ENCODE assay signal across 31 cellular contexts in genomic region chr3:59994720-59995304, GRCh38.
DNase-seq lines count a peak whose midpoint lies in the region; ATAC-seq, FAIRE-seq and TF ChIP-seq lines count a peak whose summit lies in the region.
"Had no signal": no experiment of that assay in that cellular context is flagged by ENCODE, and none has a peak within 500 bp of the region (broad histone marks: within the 10 kb centered on the region; RNA-seq: fewer than 3 reads in every experiment).

No MANE protein-coding gene starts in this region.

- peaks cover 80% of the 10 kb centered on the region for H3K4me1 Mint-ChIP-seq in activated CD4-positive, alpha-beta T cell treated with anti-CD3 and anti-CD28 coated beads for 36 hours
- peaks cover 66% of the 10 kb centered on the region for H3K4me1 Mint-ChIP-seq in stimulated activated naive CD8-positive, alpha-beta T cell treated with anti-CD3 and anti-CD28 coated beads, Interleukin-15, amount 100 ng/mL, for 72 hours
- H3K4me1 Mint-ChIP-seq: CD14-positive monocyte; stimulated activated memory B cell treated with anti-CD40 and anti-IgM and Interleukin-4, amounts not matched to agents 10 μg/mL and 1 μg/mL and 100 μg/mL, for 72 hours had no signal

- POLR2A ChIA-PET in activated CD4-positive, alpha-beta T cell treated with anti-CD3 and anti-CD28 coated beads for 36 hours (lab: Charles Lee) = no interaction called here

- TF ChIP-seq CTCF in WERI-Rb-1 (IDR thresholded peaks at IDR 0.05; ENCODE audit: low read depth, low read length) = no peak

- H3K4me3 ChIP-seq in WERI-Rb-1 (ENCODE audit: low read depth, low read length) = no peak overlapping the region
- no peak overlapping the region for H3K4me3 ChIP-seq in aorta (ENCODE audit: low read length in 2 of 2)
- H3K4me3 ChIP-seq: adrenal gland, body of pancreas, skin epidermis, upper lobe of left lung had no signal

- WGBS in aorta, 2 donors = 88 to 93% methylated on average over 6 of the region's 6 CpGs

- no peaks in the 10 kb centered on the region for H3K4me1 ChIP-seq in aorta (ENCODE audit: control insufficient read depth in 1 of 2, insufficient read depth in 2 of 2, low read length in 2 of 2)
- H3K4me1 ChIP-seq: body of pancreas, upper lobe of left lung had no signal

- CTCF ChIA-PET in activated CD4-positive, alpha-beta T cell treated with anti-CD3 and anti-CD28 coated beads for 36 hours (lab: Charles Lee) = interaction anchor here (0.5 to 1.8 kb wide), 7 partner anchors 9 to 102 kb away, joined by 3 to 7 read pairs (median 3); no protein-coding TSS in a partner anchor

- ATAC-seq in activated CD4-positive, alpha-beta T cell treated with anti-CD3 and anti-CD28 coated beads for 36 hours = no peak
- ATAC-seq in stimulated activated naive CD8-positive, alpha-beta T cell treated with anti-CD3 and anti-CD28 coated beads, Interleukin-15, amount 100 ng/mL, for 72 hours = peak; percentile 22
- ATAC-seq in stimulated activated naive CD8-positive, alpha-beta T cell treated with anti-CD3 and anti-CD28 coated beads, Interleukin-15, Interleukin-2, amounts not matched to agents 100 U/mL and 50 U/mL, for 24 hours = no peak
- ATAC-seq in aorta (ENCODE audit: low FRiP score) = no peak
- ATAC-seq: body of pancreas; left ventricle myocardium superior; stimulated activated memory B cell treated with anti-CD40 and anti-IgM and Interleukin-4, amounts not matched to agents 10 μg/mL and 1 μg/mL and 100 μg/mL, for 72 hours had no signal

- H3K27ac ChIP-seq in WERI-Rb-1 = no peak overlapping the region; the same call in 1 of the 2 replicates
- H3K27ac ChIP-seq in aorta (ENCODE audit: low read depth in 1 of 2, low read length in 2 of 2) = no peak overlapping the region
- H3K27ac ChIP-seq: adrenal gland, body of pancreas, skin epidermis, upper lobe of left lung, VCaP had no signal

- H3K36me3 Mint-ChIP-seq in activated CD4-positive, alpha-beta T cell treated with anti-CD3 and anti-CD28 coated beads for 36 hours (ENCODE audit: low read depth) = peaks cover 8% of the 10 kb centered on the region
- H3K36me3 Mint-ChIP-seq: CD14-positive monocyte; stimulated activated memory B cell treated with anti-CD40 and anti-IgM and Interleukin-4, amounts not matched to agents 10 μg/mL and 1 μg/mL and 100 μg/mL, for 72 hours had no signal

- no peaks in the 10 kb centered on the region for H3K9me3 Mint-ChIP-seq in activated CD4-positive, alpha-beta T cell treated with anti-CD3 and anti-CD28 coated beads for 36 hours (ENCODE audit: low read depth)
- no peaks in the 10 kb centered on the region for H3K9me3 Mint-ChIP-seq in stimulated activated naive CD8-positive, alpha-beta T cell treated with anti-CD3 and anti-CD28 coated beads, Interleukin-15, amount 100 ng/mL, for 72 hours
- H3K9me3 Mint-ChIP-seq: CD14-positive monocyte; central memory CD8-positive, alpha-beta T cell; endodermal cell; stimulated activated memory B cell treated with anti-CD40 and anti-IgM and Interleukin-4, amounts not matched to agents 10 μg/mL and 1 μg/mL and 100 μg/mL, for 72 hours had no signal

- intact Hi-C loops in activated CD4-positive, alpha-beta T cell treated with anti-CD3 and anti-CD28 coated beads for 36 hours (cut with DNase I, micrococcal nuclease) = no loop called here
- intact Hi-C loops in aorta (cut with DNase I) = no loop called here

- H3K36me3 ChIP-seq in WERI-Rb-1 (no peaks in the 10 kb centered on the region), aorta (ENCODE audit: control insufficient read depth in 1 of 2, insufficient read depth in 2 of 2, low read length in 1 of 2) (no peaks in the 10 kb centered on the region)
- H3K36me3 ChIP-seq: adrenal gland, upper lobe of left lung had no signal

- H3K27ac Mint-ChIP-seq in activated CD4-positive, alpha-beta T cell treated with anti-CD3 and anti-CD28 coated beads for 36 hours = peak overlapping the region; percentile 44
- peak overlapping the region in 1 of 2 donors; percentile 62 for H3K27ac Mint-ChIP-seq in stimulated activated naive CD8-positive, alpha-beta T cell treated with anti-CD3 and anti-CD28 coated beads, Interleukin-15, amount 100 ng/mL, for 72 hours
- H3K27ac Mint-ChIP-seq: CD14-positive monocyte; endodermal cell; stimulated activated memory B cell treated with anti-CD40 and anti-IgM and Interleukin-4, amounts not matched to agents 10 μg/mL and 1 μg/mL and 100 μg/mL, for 72 hours had no signal

- no peaks in the 10 kb centered on the region for H3K27me3 ChIP-seq in WERI-Rb-1 (ENCODE audit: insufficient read depth, low read depth, severe bottlenecking)
- no peaks in the 10 kb centered on the region for H3K27me3 ChIP-seq in aorta (ENCODE audit: control insufficient read depth in 1 of 2, insufficient read depth in 2 of 2, low read length in 1 of 2)
- H3K27me3 ChIP-seq: adrenal gland, body of pancreas, upper lobe of left lung had no signal

- H3K27me3 Mint-ChIP-seq in activated CD4-positive, alpha-beta T cell treated with anti-CD3 and anti-CD28 coated beads for 36 hours = no peaks in the 10 kb centered on the region
- H3K27me3 Mint-ChIP-seq in stimulated activated naive CD8-positive, alpha-beta T cell treated with anti-CD3 and anti-CD28 coated beads, Interleukin-15, amount 100 ng/mL, for 72 hours = no peaks in the 10 kb centered on the region
- H3K27me3 Mint-ChIP-seq: central memory CD8-positive, alpha-beta T cell had no signal

- DNase-seq in activated CD4-positive, alpha-beta T cell treated with anti-CD3 and anti-CD28 coated beads for 36 hours = no peak
- no peak for DNase-seq in activated CD4-positive, alpha-beta T cell treated with anti-CD3 and anti-CD28 coated beads for 48 hours
- DNase-seq in stimulated activated naive CD8-positive, alpha-beta T cell treated with anti-CD3 and anti-CD28 coated beads, Interleukin-15, amount 100 ng/mL, for 72 hours = no peak
- no peak for DNase-seq in stimulated activated naive CD8-positive, alpha-beta T cell treated with anti-CD3 and anti-CD28 coated beads, Interleukin-15, Interleukin-2, amounts not matched to agents 100 U/mL and 50 U/mL, for 24 hours
- peak; percentile 41 for DNase-seq in WERI-Rb-1
- no peak for DNase-seq in frontal cortex (ENCODE audit: low spot score in 2 of 2)
- no peak for DNase-seq in aorta
- DNase-seq in activated effector memory CD4-positive, alpha-beta T cell treated with anti-CD3 and anti-CD28 coated beads, Interleukin-2, amount 50 U/mL, for 16 hours = no peak
- DNase-seq: activated CD8-positive, alpha-beta memory T cell treated with anti-CD3 and anti-CD28 coated beads, Interleukin-2, amount 50 U/mL, for 48 hours; adrenal gland; dermis blood vessel endothelial cell; endodermal cell; head of caudate nucleus; left ventricle myocardium superior; mesendoderm; NCI-H1105; NCI-H187 treated with DMSO at 0.1 percent for 48 hours; NCI-H774; T-helper 9 cell; upper lobe of left lung had no signal

- H3K9me3 ChIP-seq in WERI-Rb-1 (ENCODE audit: severe bottlenecking) (no peaks in the 10 kb centered on the region), aorta (ENCODE audit: control insufficient read depth, low read length) (no peaks in the 10 kb centered on the region)
- H3K9me3 ChIP-seq: adrenal gland, body of pancreas, upper lobe of left lung had no signal

- H3K4me3 Mint-ChIP-seq in activated CD4-positive, alpha-beta T cell treated with anti-CD3 and anti-CD28 coated beads for 36 hours = no peak overlapping the region
- peak overlapping the region in 1 of 2 donors; percentile 42 for H3K4me3 Mint-ChIP-seq in stimulated activated naive CD8-positive, alpha-beta T cell treated with anti-CD3 and anti-CD28 coated beads, Interleukin-15, amount 100 ng/mL, for 72 hours
- H3K4me3 Mint-ChIP-seq: CD14-positive monocyte; central memory CD8-positive, alpha-beta T cell; endodermal cell; stimulated activated memory B cell treated with anti-CD40 and anti-IgM and Interleukin-4, amounts not matched to agents 10 μg/mL and 1 μg/mL and 100 μg/mL, for 72 hours had no signal

- FAIRE-seq in frontal cortex (lab: Jason Lieb, UNC) = no peak
- FAIRE-seq: A204.1, D721Med, GM18507, GM19239, keratinocyte had no signal
